8 cellular contexts compared by ENCODE assay signal in genomic region chr15:67067161-67067853, GRCh38. TPM values are rescaled to one million over a fixed set of nuclear protein-coding genes. Genes with fewer than 3 reads are reported as not detected.
DNase-seq lines count a peak whose midpoint lies in the region; ATAC-seq and TF ChIP-seq lines count a peak whose summit lies in the region.

No MANE protein-coding gene starts in this region.

- H3K4me1 Mint-ChIP-seq in CD4-positive, alpha-beta T cell (ENCODE audit: low read depth) = peaks cover 67% of the 10 kb centered on the region
- H3K4me1 Mint-ChIP-seq in central memory CD8-positive, alpha-beta T cell = peaks cover 66% of the 10 kb centered on the region

- no peak for DNase-seq in CD4-positive, alpha-beta T cell
- DNase-seq in NCI-H69 (lab: John Stamatoyannopoulos, UW) = peak; percentile 86
- DNase-seq in central memory CD8-positive, alpha-beta T cell (ENCODE audit: low spot score in 2 of 2) = no peak
- DNase-seq in activated gamma-delta T cell treated with Interleukin-2 at 50 U/mL for 16 hours = no peak
- no peak for DNase-seq in NCI-H2029 treated with DMSO at 0.1 percent for 48 hours (lab: John Stamatoyannopoulos, UW)
- no peak for DNase-seq in COR-L47 (lab: John Stamatoyannopoulos, UW)
- no peak for DNase-seq in omental fat pad (ENCODE audit: low spot score)

- H3K27me3 Mint-ChIP-seq in CD4-positive, alpha-beta T cell = no peaks in the 10 kb centered on the region
- no peaks in the 10 kb centered on the region for H3K27me3 Mint-ChIP-seq in central memory CD8-positive, alpha-beta T cell

- H3K4me3 ChIP-seq in muscle layer of colon (ENCODE audit: low read depth in 1 of 2, low read length in 2 of 2) = peak overlapping the region; percentile 92 to 99

- intact Hi-C loops in CD4-positive, alpha-beta T cell (cut with DNase I, micrococcal nuclease) = loop anchor here (5.0 to 10.0 kb wide), 3 partner anchors 35 to 187 kb away; partner anchors contain the start of genes AAGAB (in 2 of the 2) and IQCH (in 2 of the 2)

- peaks cover 25% of the 10 kb centered on the region for H3K36me3 Mint-ChIP-seq in CD4-positive, alpha-beta T cell (ENCODE audit: low read depth)
- H3K36me3 Mint-ChIP-seq in central memory CD8-positive, alpha-beta T cell (ENCODE audit: insufficient read depth) = peaks cover 12% of the 10 kb centered on the region

- POLR2A ChIA-PET in CD4-positive, alpha-beta T cell (lab: Charles Lee) = interaction anchor here (1.2 to 8.4 kb wide), 11 partner anchors 14 to 187 kb away, joined by 3 to 119 read pairs (median 9); partner anchors contain the start of genes AAGAB and IQCH

- no peaks in the 10 kb centered on the region for H3K27me3 ChIP-seq in CD4-positive, alpha-beta T cell (ENCODE audit: control insufficient read depth, insufficient read depth, low read length)
- H3K27me3 ChIP-seq in muscle layer of colon (ENCODE audit: control insufficient read depth in 1 of 2, insufficient read depth in 2 of 2, low read length in 2 of 2) = no peaks in the 10 kb centered on the region

- peak overlapping the region; percentile 77 for H3K9ac ChIP-seq in muscle layer of colon (ENCODE audit: low read length)

- CTCF ChIA-PET in CD4-positive, alpha-beta T cell (lab: Charles Lee) = interaction anchor here (1.1 to 1.3 kb wide), 2 partner anchors 36 to 173 kb away, joined by 3 read pairs; no protein-coding TSS in a partner anchor

- H3K4me3 Mint-ChIP-seq in CD4-positive, alpha-beta T cell = peak overlapping the region; percentile 95
- H3K4me3 Mint-ChIP-seq in central memory CD8-positive, alpha-beta T cell = peak overlapping the region; percentile 89

- no peaks in the 10 kb centered on the region for H3K9me3 ChIP-seq in CD4-positive, alpha-beta T cell (ENCODE audit: control insufficient read depth, low read length)
- H3K9me3 ChIP-seq in muscle layer of colon (ENCODE audit: low read length) = no peaks in the 10 kb centered on the region

- peak overlapping the region; percentile 92 for H3K27ac Mint-ChIP-seq in CD4-positive, alpha-beta T cell
- H3K27ac Mint-ChIP-seq in central memory CD8-positive, alpha-beta T cell (ENCODE audit: low read depth) = peak overlapping the region; percentile 91

- ATAC-seq in CD4-positive, alpha-beta T cell (ENCODE audit: poor library complexity) = no peak
- no peak for ATAC-seq in central memory CD8-positive, alpha-beta T cell (replicated peaks; ENCODE audit: extremely low read depth, poor library complexity, severe bottlenecking)
- no peak for ATAC-seq in omental fat pad (ENCODE audit: low FRiP score)

- H3K9me3 Mint-ChIP-seq in CD4-positive, alpha-beta T cell = no peaks in the 10 kb centered on the region
- no peaks in the 10 kb centered on the region for H3K9me3 Mint-ChIP-seq in central memory CD8-positive, alpha-beta T cell

- H3K4me1 ChIP-seq in muscle layer of colon (ENCODE audit: insufficient read depth, low read length) = peaks cover 23% of the 10 kb centered on the region

- H3K27ac ChIP-seq in CD4-positive, alpha-beta T cell (ENCODE audit: low read depth, low read length) = peak overlapping the region; percentile 36
- peak overlapping the region; percentile 99 for H3K27ac ChIP-seq in muscle layer of colon (ENCODE audit: low read depth, low read length)

- TF ChIP-seq CTCF in CD4-positive, alpha-beta T cell (IDR thresholded peaks at IDR 0.05) = no peak
- TF ChIP-seq CTCF in omental fat pad (IDR thresholded peaks at IDR 0.05) = no peak

- no peaks in the 10 kb centered on the region for H3K36me3 ChIP-seq in muscle layer of colon (ENCODE audit: insufficient read depth, low read length)

RNA-seq across cellular contexts. Expression of gene SMAD3, which starts 1.9 kb away (rescaled TPM):
- 10 to 100 TPM; 30.0 to 31.0 TPM for total RNA-seq in CD4-positive, alpha-beta T cell
- 10 to 100 TPM; 30.9 to 58.1 (median 49.9) TPM for total RNA-seq in omental fat pad
